ENCODE assay signal across 37 cellular contexts in the genomic region with DNA sequence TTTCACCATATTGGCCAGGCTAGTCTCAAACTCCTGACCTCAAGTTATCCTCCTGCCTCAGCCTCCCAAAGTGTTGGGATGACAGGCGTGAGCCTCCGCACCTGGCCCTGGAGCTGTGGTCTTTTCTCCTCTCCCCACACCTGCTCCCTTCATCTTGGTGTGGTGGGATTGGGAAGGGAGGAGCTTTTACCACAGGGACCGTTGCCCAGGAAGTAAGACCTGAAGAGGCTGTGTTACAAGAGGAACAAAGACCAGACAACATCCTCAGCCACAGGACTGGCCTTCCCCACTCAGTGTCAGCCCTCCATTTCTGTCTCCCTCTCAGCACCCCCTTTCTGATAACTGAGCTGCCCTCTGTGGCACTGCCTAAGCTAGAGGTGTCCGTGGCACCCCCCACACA. TPM values are rescaled to one million over a fixed set of nuclear protein-coding genes. Genes with fewer than 3 reads are reported as not detected.
"Had no signal": no experiment of that assay in that cellular context is flagged by ENCODE, and none has a peak within 500 bp of the region (broad histone marks: within the 10 kb centered on the region; RNA-seq: fewer than 3 reads in every experiment).

No MANE protein-coding gene starts in this region.

- H3K9me3 Mint-ChIP-seq: activated CD4-positive, alpha-beta memory T cell treated with anti-CD3 and anti-CD28 coated beads for 36 hours; activated naive CD4-positive, alpha-beta T cell treated with anti-CD3 and anti-CD28 coated beads, Interleukin-2, amount 10 ng/mL, durations not matched to agents 7 days and 5 days; activated naive CD8-positive, alpha-beta T cell treated with anti-CD3 and anti-CD28 coated beads, Interleukin-2, amount 10 ng/mL, durations not matched to agents 7 days and 5 days; activated T-helper 1 cell treated with anti-CD3 and anti-CD28 coated beads, Interleukin-12 subunit alpha, Interleukin-12 subunit beta, Interleukin-2, Interleukin-4 antibody, amounts not matched to agents 30 ng/mL and 10 ng/mL and 1 ng/mL, durations not matched to agents 14 hours and 24 hours and 36 hours; mesothelial cell of epicardium; T-helper 2 cell treated with Interferon-gamma antibody and Interleukin-4, amounts not matched to agents 5 μg/mL and 100 μg/mL, for 36 hours had no signal

- H3K4me2 ChIP-seq: hepatocyte, smooth muscle cell had no signal

- DNase-seq: activated CD4-positive, alpha-beta memory T cell treated with anti-CD3 and anti-CD28 coated beads for 36 hours; activated CD4-positive, alpha-beta T cell treated with anti-CD3 and anti-CD28 coated beads for 48 hours; activated CD8-positive, alpha-beta memory T cell treated with anti-CD3 and anti-CD28 coated beads, Interleukin-2, amount 50 U/mL, for 4 hours; activated gamma-delta T cell; activated naive CD4-positive, alpha-beta T cell treated with anti-CD3 and anti-CD28 coated beads, Interleukin-2, amount 10 ng/mL, durations not matched to agents 7 days and 5 days; activated naive CD8-positive, alpha-beta T cell treated with anti-CD3 and anti-CD28 coated beads, Interleukin-2, amount 10 ng/mL, durations not matched to agents 7 days and 5 days; activated T-cell treated with anti-CD3 and anti-CD28 coated beads, Interleukin-2, amount 50 U/mL, for 1 hour; cerebellar nuclear complex; dorsolateral prefrontal cortex; effector memory CD4-positive, alpha-beta T cell; left cardiac atrium; left ventricle myocardium superior; naive B cell; occipital lobe; stimulated activated CD4-positive, alpha-beta T cell treated with anti-CD3 and anti-CD28 coated beads, Interleukin-15, amount 100 ng/mL, for 24 hours; stimulated activated CD4-positive, alpha-beta T cell treated with anti-CD3 and anti-CD28 coated beads, Interleukin-2, amount 100 ng/mL, for 24 hours; stimulated activated naive CD4-positive, alpha-beta T cell treated with Interleukin-2 at 50 U/mL for 16 hours; T-helper 1 cell had no signal

- H3K4me3 Mint-ChIP-seq: activated CD4-positive, alpha-beta memory T cell treated with anti-CD3 and anti-CD28 coated beads for 36 hours; activated naive CD4-positive, alpha-beta T cell treated with anti-CD3 and anti-CD28 coated beads, Interleukin-2, amount 10 ng/mL, durations not matched to agents 7 days and 5 days; activated naive CD8-positive, alpha-beta T cell treated with anti-CD3 and anti-CD28 coated beads, Interleukin-2, amount 10 ng/mL, durations not matched to agents 7 days and 5 days; activated T-helper 1 cell treated with anti-CD3 and anti-CD28 coated beads, Interleukin-12 subunit alpha, Interleukin-12 subunit beta, Interleukin-2, Interleukin-4 antibody, amounts not matched to agents 30 ng/mL and 10 ng/mL and 1 ng/mL, durations not matched to agents 14 hours and 24 hours and 36 hours; brain; mesothelial cell of epicardium; naive B cell; T-helper 2 cell treated with Interferon-gamma antibody and Interleukin-4, amounts not matched to agents 5 μg/mL and 100 μg/mL, for 36 hours had no signal

- H3K36me3 ChIP-seq: ascending aorta, cardiac muscle cell, colonic mucosa, gastroesophageal sphincter, right atrium auricular region, transverse colon had no signal

- H3K27ac Mint-ChIP-seq: activated CD4-positive, alpha-beta memory T cell treated with anti-CD3 and anti-CD28 coated beads for 36 hours; activated naive CD4-positive, alpha-beta T cell treated with anti-CD3 and anti-CD28 coated beads, Interleukin-2, amount 10 ng/mL, durations not matched to agents 7 days and 5 days; activated naive CD8-positive, alpha-beta T cell treated with anti-CD3 and anti-CD28 coated beads, Interleukin-2, amount 10 ng/mL, durations not matched to agents 7 days and 5 days; activated T-helper 1 cell treated with anti-CD3 and anti-CD28 coated beads, Interleukin-12 subunit alpha, Interleukin-12 subunit beta, Interleukin-2, Interleukin-4 antibody, amounts not matched to agents 30 ng/mL and 10 ng/mL and 1 ng/mL, durations not matched to agents 14 hours and 24 hours and 36 hours; brain; mesothelial cell of epicardium; T-helper 2 cell treated with Interferon-gamma antibody and Interleukin-4, amounts not matched to agents 5 μg/mL and 100 μg/mL, for 36 hours had no signal

- H3K4me3 ChIP-seq: ascending aorta, cardiac muscle cell, colonic mucosa, dorsolateral prefrontal cortex, gastroesophageal sphincter, hepatocyte, right atrium auricular region, smooth muscle cell, transverse colon had no signal

- H3K9me3 ChIP-seq: ascending aorta, colonic mucosa, gastroesophageal sphincter, right atrium auricular region, transverse colon had no signal

- H3K9ac ChIP-seq: parathyroid adenoma had no signal

- H3K27ac ChIP-seq: ascending aorta, cardiac muscle cell, colonic mucosa, dorsolateral prefrontal cortex, gastroesophageal sphincter, hepatocyte, parathyroid adenoma, right atrium auricular region, transverse colon, VCaP had no signal

- H3K27me3 ChIP-seq: ascending aorta, cardiac muscle cell, colonic mucosa, hepatocyte, right atrium auricular region, transverse colon had no signal

- H3K36me3 Mint-ChIP-seq: activated CD4-positive, alpha-beta memory T cell treated with anti-CD3 and anti-CD28 coated beads for 36 hours; activated naive CD4-positive, alpha-beta T cell treated with anti-CD3 and anti-CD28 coated beads, Interleukin-2, amount 10 ng/mL, durations not matched to agents 7 days and 5 days; activated naive CD8-positive, alpha-beta T cell treated with anti-CD3 and anti-CD28 coated beads, Interleukin-2, amount 10 ng/mL, durations not matched to agents 7 days and 5 days; brain; mesothelial cell of epicardium; naive B cell had no signal

- H3K4me1 ChIP-seq: ascending aorta, colonic mucosa, gastroesophageal sphincter, parathyroid adenoma, transverse colon had no signal

- ATAC-seq: activated CD4-positive, CD25-positive, alpha-beta regulatory T cell treated with anti-CD3 and anti-CD28 coated beads, Interleukin-2, amount 50 U/mL, for 24 hours; gastroesophageal sphincter; left cardiac atrium; left ventricle myocardium superior had no signal

RNA-seq across cellular contexts. Expression of a gene that starts 38.5 kb away (rescaled TPM):
- total RNA-seq: activated T-helper 1 cell treated with anti-CD3 and anti-CD28 coated beads, Interleukin-12 subunit alpha, Interleukin-12 subunit beta, Interleukin-2, Interleukin-4 antibody, amounts not matched to agents 30 ng/mL and 10 ng/mL and 1 ng/mL, durations not matched to agents 14 hours and 24 hours and 36 hours; ascending aorta; endothelial cell of umbilical vein; fibroblast of villous mesenchyme; gastroesophageal sphincter; lung microvascular endothelial cell; pulmonary artery endothelial cell; right atrium auricular region had no signal

RNA-seq across cellular contexts. Expression of a gene that starts 52.7 kb away (rescaled TPM):
- polyA plus RNA-seq: cardiac muscle cell, smooth muscle cell had no signal
